In genomic region chr2:11963966-11964365, GRCh38 we compare ENCODE assay signal across 1 cellular context.
A peak's percentile ranks its signal among the peaks of the same experiment; 100 is the strongest.
TF ChIP-seq lines count a peak whose summit lies in the region.

No MANE protein-coding gene starts in this region.

TF ChIP-seq in HEK293, 187 proteins besides CTCF, POLR2A, EP300 and RAD21 (continued from another document):
- TF ChIP-seq TSHZ1 (tag by site-specific recombination; IDR thresholded peaks at IDR 0.05; ENCODE audit: borderline replicate concordance) (0 out of 2 replicates have a peak, but pooled peaks have one; percentile 47), ZNF2 (tag by site-specific recombination; IDR thresholded peaks at IDR 0.05) (no peak), ZXDB (tag by site-specific recombination; IDR thresholded peaks at IDR 0.05) (peak; percentile 59; the same call in 1 of the 2 replicates), ZBTB48 (tag by site-specific recombination; IDR thresholded peaks at IDR 0.05) (no peak), ZNF76 (tag by site-specific recombination; IDR thresholded peaks at IDR 0.05; ENCODE audit: borderline replicate concordance, low read depth) (no peak), GLI4 (tag by site-specific recombination; IDR thresholded peaks at IDR 0.05) (no peak), PRDM10 (tag by site-specific recombination; IDR thresholded peaks at IDR 0.05) (0 out of 2 replicates have a peak, but pooled peaks have one; percentile 45)
